Comparison of ENCODE assay signal across 1 cellular context in the genomic region with DNA sequence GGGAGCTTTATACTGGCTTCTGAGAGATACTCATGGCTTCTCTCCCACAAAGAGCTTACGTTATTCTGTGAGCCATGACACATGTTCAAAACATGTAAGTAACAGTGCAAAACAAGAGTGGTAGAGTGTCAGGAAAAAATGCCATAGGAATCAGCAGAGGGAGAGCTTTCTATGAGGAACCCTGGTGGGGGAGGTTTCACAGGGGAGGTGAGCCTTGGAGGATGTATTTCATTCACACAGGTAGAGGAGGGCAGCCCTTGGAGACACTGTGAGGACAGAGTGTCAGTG.
TF ChIP-seq lines count a peak whose summit lies in the region.

No MANE protein-coding gene starts in this region.

TF ChIP-seq in GM12878, 131 proteins besides CTCF, POLR2A, EP300 and RAD21:
- TF ChIP-seq NR2C2 (IDR thresholded peaks at IDR 0.05; ENCODE audit: borderline replicate concordance, control insufficient read depth, insufficient read length, low read depth) (no peak), PAX5 (IDR thresholded peaks at IDR 0.05; ENCODE audit: borderline replicate concordance, low read depth, low read length) (no peak), POLR2AphosphoS2 (IDR thresholded peaks at IDR 0.05; ENCODE audit: low read depth, low read length) (no peak), TARDBP (IDR thresholded peaks at IDR 0.05; ENCODE audit: borderline replicate concordance) (no peak), POLR2AphosphoS5 (IDR thresholded peaks at IDR 0.05; ENCODE audit: low read length) (no peak), NBN (IDR thresholded peaks at IDR 0.05) (no peak), TCF12 (IDR thresholded peaks at IDR 0.05; ENCODE audit: low read depth, low read length) (no peak), STAT3 (IDR thresholded peaks at IDR 0.05; ENCODE audit: low read depth, low read length) (no peak), RB1 (IDR thresholded peaks at IDR 0.05; ENCODE audit: borderline replicate concordance) (no peak), BCL11A (IDR thresholded peaks at IDR 0.05; ENCODE audit: low read depth, low read length) (no peak)
- TF ChIP-seq, protein P1, sequence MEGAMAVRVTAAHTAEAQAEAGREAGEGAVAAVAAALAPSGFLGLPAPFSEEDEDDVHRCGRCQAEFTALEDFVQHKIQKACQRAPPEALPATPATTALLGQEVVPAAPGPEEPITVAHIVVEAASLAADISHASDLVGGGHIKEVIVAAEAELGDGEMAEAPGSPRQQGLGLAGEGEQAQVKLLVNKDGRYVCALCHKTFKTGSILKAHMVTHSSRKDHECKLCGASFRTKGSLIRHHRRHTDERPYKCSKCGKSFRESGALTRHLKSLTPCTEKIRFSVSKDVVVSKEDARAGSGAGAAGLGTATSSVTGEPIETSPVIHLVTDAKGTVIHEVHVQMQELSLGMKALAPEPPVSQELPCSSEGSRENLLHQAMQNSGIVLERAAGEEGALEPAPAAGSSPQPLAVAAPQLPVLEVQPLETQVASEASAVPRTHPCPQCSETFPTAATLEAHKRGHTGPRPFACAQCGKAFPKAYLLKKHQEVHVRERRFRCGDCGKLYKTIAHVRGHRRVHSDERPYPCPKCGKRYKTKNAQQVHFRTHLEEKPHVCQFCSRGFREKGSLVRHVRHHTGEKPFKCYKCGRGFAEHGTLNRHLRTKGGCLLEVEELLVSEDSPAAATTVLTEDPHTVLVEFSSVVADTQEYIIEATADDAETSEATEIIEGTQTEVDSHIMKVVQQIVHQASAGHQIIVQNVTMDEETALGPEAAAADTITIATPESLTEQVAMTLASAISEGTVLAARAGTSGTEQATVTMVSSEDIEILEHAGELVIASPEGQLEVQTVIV (IDR thresholded peaks at IDR 0.05; ENCODE audit: borderline replicate concordance, partially characterized antibody): no peak
- TF ChIP-seq, protein P2, sequence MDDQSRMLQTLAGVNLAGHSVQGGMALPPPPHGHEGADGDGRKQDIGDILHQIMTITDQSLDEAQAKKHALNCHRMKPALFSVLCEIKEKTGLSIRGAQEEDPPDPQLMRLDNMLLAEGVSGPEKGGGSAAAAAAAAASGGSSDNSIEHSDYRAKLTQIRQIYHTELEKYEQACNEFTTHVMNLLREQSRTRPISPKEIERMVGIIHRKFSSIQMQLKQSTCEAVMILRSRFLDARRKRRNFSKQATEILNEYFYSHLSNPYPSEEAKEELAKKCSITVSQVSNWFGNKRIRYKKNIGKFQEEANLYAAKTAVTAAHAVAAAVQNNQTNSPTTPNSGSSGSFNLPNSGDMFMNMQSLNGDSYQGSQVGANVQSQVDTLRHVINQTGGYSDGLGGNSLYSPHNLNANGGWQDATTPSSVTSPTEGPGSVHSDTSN (IDR thresholded peaks at IDR 0.05; ENCODE audit: insufficient replicate concordance, low read depth, low read length): no peak
- TF ChIP-seq, protein P3, sequence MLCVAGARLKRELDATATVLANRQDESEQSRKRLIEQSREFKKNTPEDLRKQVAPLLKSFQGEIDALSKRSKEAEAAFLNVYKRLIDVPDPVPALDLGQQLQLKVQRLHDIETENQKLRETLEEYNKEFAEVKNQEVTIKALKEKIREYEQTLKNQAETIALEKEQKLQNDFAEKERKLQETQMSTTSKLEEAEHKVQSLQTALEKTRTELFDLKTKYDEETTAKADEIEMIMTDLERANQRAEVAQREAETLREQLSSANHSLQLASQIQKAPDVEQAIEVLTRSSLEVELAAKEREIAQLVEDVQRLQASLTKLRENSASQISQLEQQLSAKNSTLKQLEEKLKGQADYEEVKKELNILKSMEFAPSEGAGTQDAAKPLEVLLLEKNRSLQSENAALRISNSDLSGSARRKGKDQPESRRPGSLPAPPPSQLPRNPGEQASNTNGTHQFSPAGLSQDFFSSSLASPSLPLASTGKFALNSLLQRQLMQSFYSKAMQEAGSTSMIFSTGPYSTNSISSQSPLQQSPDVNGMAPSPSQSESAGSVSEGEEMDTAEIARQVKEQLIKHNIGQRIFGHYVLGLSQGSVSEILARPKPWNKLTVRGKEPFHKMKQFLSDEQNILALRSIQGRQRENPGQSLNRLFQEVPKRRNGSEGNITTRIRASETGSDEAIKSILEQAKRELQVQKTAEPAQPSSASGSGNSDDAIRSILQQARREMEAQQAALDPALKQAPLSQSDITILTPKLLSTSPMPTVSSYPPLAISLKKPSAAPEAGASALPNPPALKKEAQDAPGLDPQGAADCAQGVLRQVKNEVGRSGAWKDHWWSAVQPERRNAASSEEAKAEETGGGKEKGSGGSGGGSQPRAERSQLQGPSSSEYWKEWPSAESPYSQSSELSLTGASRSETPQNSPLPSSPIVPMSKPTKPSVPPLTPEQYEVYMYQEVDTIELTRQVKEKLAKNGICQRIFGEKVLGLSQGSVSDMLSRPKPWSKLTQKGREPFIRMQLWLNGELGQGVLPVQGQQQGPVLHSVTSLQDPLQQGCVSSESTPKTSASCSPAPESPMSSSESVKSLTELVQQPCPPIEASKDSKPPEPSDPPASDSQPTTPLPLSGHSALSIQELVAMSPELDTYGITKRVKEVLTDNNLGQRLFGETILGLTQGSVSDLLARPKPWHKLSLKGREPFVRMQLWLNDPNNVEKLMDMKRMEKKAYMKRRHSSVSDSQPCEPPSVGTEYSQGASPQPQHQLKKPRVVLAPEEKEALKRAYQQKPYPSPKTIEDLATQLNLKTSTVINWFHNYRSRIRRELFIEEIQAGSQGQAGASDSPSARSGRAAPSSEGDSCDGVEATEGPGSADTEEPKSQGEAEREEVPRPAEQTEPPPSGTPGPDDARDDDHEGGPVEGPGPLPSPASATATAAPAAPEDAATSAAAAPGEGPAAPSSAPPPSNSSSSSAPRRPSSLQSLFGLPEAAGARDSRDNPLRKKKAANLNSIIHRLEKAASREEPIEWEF (IDR thresholded peaks at IDR 0.05; ENCODE audit: insufficient replicate concordance, low read depth, low read length): no peak
